Comparison of ENCODE assay signal across 1 cellular context in the genomic region with DNA sequence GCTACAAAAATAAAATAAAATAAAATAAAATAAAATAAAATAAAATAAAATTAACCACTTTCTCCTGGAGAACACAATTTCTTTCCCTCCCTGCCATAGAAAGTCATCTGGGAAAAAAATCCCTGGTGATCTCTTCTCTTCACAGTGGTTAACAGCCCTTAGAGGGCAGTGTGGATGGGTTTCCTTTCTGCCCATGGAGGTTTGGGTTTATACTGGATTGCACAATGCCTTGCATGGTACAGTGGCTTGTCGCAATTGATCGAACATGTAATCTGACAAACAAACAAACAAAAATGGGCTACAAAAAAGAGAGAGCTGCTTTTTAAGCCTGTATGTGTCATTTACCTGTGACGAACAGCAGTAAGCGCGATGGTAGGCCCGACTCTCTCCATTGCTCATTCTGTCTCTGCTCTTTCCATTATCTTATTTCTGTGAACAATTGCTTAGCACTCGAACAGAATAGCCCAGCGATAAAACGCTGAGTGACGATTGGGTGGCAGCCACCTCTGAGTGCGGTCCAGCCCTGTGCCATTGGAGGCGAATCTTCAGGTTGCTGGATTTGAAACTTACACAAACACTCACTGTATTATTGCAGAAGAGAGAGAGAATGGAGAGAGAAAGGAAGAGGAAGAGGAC.
TF ChIP-seq lines count a peak whose summit lies in the region.

No MANE protein-coding gene starts in this region.

TF ChIP-seq in IMR-90, 13 proteins besides CTCF, POLR2A, EP300 and RAD21 (continued from another document):
- no peak for TF ChIP-seq NFE2L2 (IDR thresholded peaks at IDR 0.05; ENCODE audit: low read depth, low read length)
- TF ChIP-seq, protein P1, sequence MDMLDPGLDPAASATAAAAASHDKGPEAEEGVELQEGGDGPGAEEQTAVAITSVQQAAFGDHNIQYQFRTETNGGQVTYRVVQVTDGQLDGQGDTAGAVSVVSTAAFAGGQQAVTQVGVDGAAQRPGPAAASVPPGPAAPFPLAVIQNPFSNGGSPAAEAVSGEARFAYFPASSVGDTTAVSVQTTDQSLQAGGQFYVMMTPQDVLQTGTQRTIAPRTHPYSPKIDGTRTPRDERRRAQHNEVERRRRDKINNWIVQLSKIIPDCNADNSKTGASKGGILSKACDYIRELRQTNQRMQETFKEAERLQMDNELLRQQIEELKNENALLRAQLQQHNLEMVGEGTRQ (IDR thresholded peaks at IDR 0.05; ENCODE audit: low read depth, low read length): no peak
- no peak for TF ChIP-seq MAZ (IDR thresholded peaks at IDR 0.05; ENCODE audit: borderline replicate concordance, low read depth, low read length)
- no peak for TF ChIP-seq MXI1 (IDR thresholded peaks at IDR 0.05; ENCODE audit: borderline replicate concordance, low read depth, low read length)
- no peak for TF ChIP-seq MAFK (IDR thresholded peaks at IDR 0.05; ENCODE audit: low read depth, low read length)
